In the genomic region with DNA sequence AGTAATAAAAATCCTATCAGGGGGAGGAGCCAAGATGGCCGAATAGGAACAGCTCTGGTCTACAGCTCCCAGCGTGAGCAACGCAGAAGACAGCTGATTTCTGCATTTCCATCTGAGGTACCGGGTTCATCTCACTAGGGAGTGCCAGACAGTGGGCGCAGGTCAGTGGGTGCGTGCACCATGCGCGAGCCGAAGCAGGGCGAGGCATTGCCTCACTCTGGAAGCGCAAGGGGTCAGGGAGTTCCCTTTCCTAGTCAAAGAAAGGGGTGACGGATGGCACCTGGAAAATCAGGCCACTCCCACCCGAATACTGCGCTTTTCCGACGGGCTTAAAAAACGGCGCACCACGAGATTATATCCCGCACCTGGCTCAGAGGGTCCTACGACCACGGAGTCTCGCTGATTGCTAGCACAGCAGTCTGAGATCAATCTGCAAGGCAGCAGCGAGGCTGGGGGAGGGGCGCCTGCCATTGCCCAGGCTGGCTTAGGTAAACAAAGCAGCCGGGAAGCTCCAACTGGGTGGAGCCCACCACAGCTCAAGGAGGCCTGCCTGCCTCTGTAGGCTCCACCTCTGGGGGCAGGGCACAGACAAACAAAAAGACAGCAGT, we compare ENCODE assay signal across 7 cellular contexts. TPM values are rescaled to one million over a fixed set of nuclear protein-coding genes. Genes with fewer than 3 reads are reported as not detected.
"Had no signal": no experiment of that assay in that cellular context is flagged by ENCODE, and none has a peak within 500 bp of the region (broad histone marks: within the 10 kb centered on the region; RNA-seq: fewer than 3 reads in every experiment).

No MANE protein-coding gene starts in this region.

RNA-seq across cellular contexts. Expression of a gene that starts 33.8 kb away (rescaled TPM):
- total RNA-seq: osteocyte, smooth muscle cell had no signal

RNA-seq across cellular contexts. Expression of a gene that starts 57.6 kb away (rescaled TPM):
- total RNA-seq: natural killer cell, posterior vena cava, right atrium auricular region, sciatic nerve, spleen had no signal
